In the genomic region with DNA sequence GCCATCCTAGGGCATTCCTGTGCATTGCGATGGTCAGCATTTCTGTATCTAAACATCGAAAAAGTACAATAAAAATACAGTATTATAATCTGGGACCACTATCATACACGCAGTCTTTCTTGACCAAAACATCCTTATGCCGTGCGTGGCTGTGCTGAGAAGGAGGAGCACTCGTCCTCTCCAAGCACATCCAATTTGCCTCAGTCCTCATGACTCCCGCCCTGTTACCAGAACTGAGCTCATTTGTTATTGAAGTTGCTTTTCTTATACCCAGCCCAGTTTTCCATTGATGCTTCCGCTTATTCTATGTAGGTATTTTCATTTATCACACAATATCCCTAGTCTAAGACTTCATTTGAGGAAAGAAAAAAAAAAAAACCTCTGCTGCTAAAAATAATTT, we compare ENCODE assay signal across 16 cellular contexts.
A peak's percentile ranks its signal among the peaks of the same experiment; 100 is the strongest.
DNase-seq lines count a peak whose midpoint lies in the region; ATAC-seq and TF ChIP-seq lines count a peak whose summit lies in the region.
"Had no signal": no experiment of that assay in that cellular context is flagged by ENCODE, and none has a peak within 500 bp of the region (broad histone marks: within the 10 kb centered on the region; RNA-seq: fewer than 3 reads in every experiment).

No MANE protein-coding gene starts in this region.

- no peak overlapping the region for H3K9ac ChIP-seq in parathyroid adenoma
- H3K9ac ChIP-seq: BLaER1 treated with 17β-estradiol and CSF1 and Interleukin-3, amounts not matched to agents 10 nM and 100 nM had no signal

- H3K36me3 ChIP-seq in right atrium auricular region, result no peaks in the 10 kb centered on the region
- no peaks in the 10 kb centered on the region for H3K36me3 ChIP-seq in heart left ventricle
- no peaks in the 10 kb centered on the region for H3K36me3 ChIP-seq in parathyroid adenoma (ENCODE audit: control insufficient read depth, insufficient read depth, low read length)
- H3K36me3 ChIP-seq: BLaER1 treated with 17β-estradiol and CSF1 and Interleukin-3, amounts not matched to agents 10 nM and 100 nM had no signal

- H3K4me3 ChIP-seq in right atrium auricular region (no peak overlapping the region), heart left ventricle (no peak overlapping the region), parathyroid adenoma (ENCODE audit: low read depth, low read length) (no peak overlapping the region)
- H3K4me3 ChIP-seq: BLaER1 treated with 17β-estradiol and CSF1 and Interleukin-3, amounts not matched to agents 10 nM and 100 nM had no signal

- TF ChIP-seq CTCF in right atrium auricular region (IDR thresholded peaks at IDR 0.05), result no peak
- TF ChIP-seq CTCF in heart left ventricle (IDR thresholded peaks at IDR 0.05), result no peak
- no peak for TF ChIP-seq CTCF in parathyroid adenoma (IDR thresholded peaks at IDR 0.05)

- H2AFZ ChIP-seq in parathyroid adenoma, result peak overlapping the region; percentile 76

- no peaks in the 10 kb centered on the region for H3K27me3 ChIP-seq in right atrium auricular region
- H3K27me3 ChIP-seq in heart left ventricle, result no peaks in the 10 kb centered on the region
- no peaks in the 10 kb centered on the region for H3K27me3 ChIP-seq in parathyroid adenoma (ENCODE audit: control insufficient read depth, insufficient read depth, low read length)
- H3K27me3 ChIP-seq: BLaER1 treated with 17β-estradiol and CSF1 and Interleukin-3, amounts not matched to agents 10 nM and 100 nM had no signal

- no peaks in the 10 kb centered on the region for H3K9me3 Mint-ChIP-seq in dendritic cell treated with granulocyte-macrophage colony-stimulating factor and Interleukin-4, amounts not matched to agents 40 ng/mL and 50 ng/mL, for 4 days
- H3K9me3 Mint-ChIP-seq in activated CD4-positive, alpha-beta T cell treated with anti-CD3 and anti-CD28 coated beads, Interleukin-2, amount 10 ng/mL, durations not matched to agents 24 days and 14 days, result no peaks in the 10 kb centered on the region
- H3K9me3 Mint-ChIP-seq: activated T-helper 2 cell treated with anti-CD3 and anti-CD28 coated beads, Interferon-gamma antibody, Interleukin-2, Interleukin-4, amounts not matched to agents 10 μg/mL and 5 μg/mL and 100 μg/mL, durations not matched to agents 14 hours and 24 hours and 36 hours; HFFc6 had no signal

- H3K4me1 ChIP-seq in right atrium auricular region (peaks cover 0 to 26% of the 10 kb centered on the region in 2 donors), heart left ventricle (peaks cover 0 to 49% (median 21%) of the 10 kb centered on the region in 12 donors), parathyroid adenoma (peaks cover 81% of the 10 kb centered on the region)

- no peaks in the 10 kb centered on the region for H3K36me3 Mint-ChIP-seq in dendritic cell treated with granulocyte-macrophage colony-stimulating factor and Interleukin-4, amounts not matched to agents 40 ng/mL and 50 ng/mL, for 4 days (ENCODE audit: low read depth)
- peaks cover 3% of the 10 kb centered on the region for H3K36me3 Mint-ChIP-seq in activated CD4-positive, alpha-beta T cell treated with anti-CD3 and anti-CD28 coated beads, Interleukin-2, amount 10 ng/mL, durations not matched to agents 24 days and 14 days (ENCODE audit: low read depth)

- peaks cover 18% of the 10 kb centered on the region for H3K4me1 Mint-ChIP-seq in dendritic cell treated with granulocyte-macrophage colony-stimulating factor and Interleukin-4, amounts not matched to agents 40 ng/mL and 50 ng/mL, for 4 days (ENCODE audit: low read depth)
- peaks cover 28% of the 10 kb centered on the region for H3K4me1 Mint-ChIP-seq in activated CD4-positive, alpha-beta T cell treated with anti-CD3 and anti-CD28 coated beads, Interleukin-2, amount 10 ng/mL, durations not matched to agents 24 days and 14 days

- intact Hi-C loops in heart left ventricle (cut with DNase I), result no loop called here
- intact Hi-C loops in dendritic cell treated with granulocyte-macrophage colony-stimulating factor and Interleukin-4, amounts not matched to agents 40 ng/mL and 50 ng/mL, for 4 days (cut with micrococcal nuclease), result no loop called here
- intact Hi-C loops in activated CD4-positive, alpha-beta T cell treated with anti-CD3 and anti-CD28 coated beads, Interleukin-2, amount 10 ng/mL, durations not matched to agents 24 days and 14 days (cut with micrococcal nuclease), result no loop called here

- peak overlapping the region; percentile 62 for H3K27ac Mint-ChIP-seq in dendritic cell treated with granulocyte-macrophage colony-stimulating factor and Interleukin-4, amounts not matched to agents 40 ng/mL and 50 ng/mL, for 4 days
- H3K27ac Mint-ChIP-seq in activated CD4-positive, alpha-beta T cell treated with anti-CD3 and anti-CD28 coated beads, Interleukin-2, amount 10 ng/mL, durations not matched to agents 24 days and 14 days, result no peak overlapping the region
- H3K27ac Mint-ChIP-seq: activated T-helper 2 cell treated with anti-CD3 and anti-CD28 coated beads, Interferon-gamma antibody, Interleukin-2, Interleukin-4, amounts not matched to agents 10 μg/mL and 5 μg/mL and 100 μg/mL, durations not matched to agents 14 hours and 24 hours and 36 hours; HFFc6 had no signal

- DNase-seq in right atrium auricular region (ENCODE audit: low spot score), result no peak
- DNase-seq in heart left ventricle, result no peak
- no peak for DNase-seq in stimulated activated naive CD4-positive, alpha-beta T cell treated with Interleukin-2 at 50 U/mL for 16 hours (lab: John Stamatoyannopoulos, UW)
- DNase-seq in ACHN, result no peak
- DNase-seq in DMS 273 treated with DMSO at 0.1 percent for 48 hours (lab: John Stamatoyannopoulos, UW), result no peak
- DNase-seq in activated CD4-positive, alpha-beta T cell treated with anti-CD3 and anti-CD28 coated beads, Interleukin-2, amount 10 ng/mL, durations not matched to agents 24 days and 14 days, result no peak
- DNase-seq: 8988T; activated CD4-positive, alpha-beta T cell treated with anti-CD3 and anti-CD28 coated beads for 4 hours; foreskin fibroblast; HFFc6; Kasumi-1; SW 1271 had no signal

- WGBS in heart left ventricle, 4 donors, result 92 to 97% (median 96%) methylated on average over 8 of the region's 8 CpGs

- H3K27me3 Mint-ChIP-seq in dendritic cell treated with granulocyte-macrophage colony-stimulating factor and Interleukin-4, amounts not matched to agents 40 ng/mL and 50 ng/mL, for 4 days, result no peaks in the 10 kb centered on the region
- H3K27me3 Mint-ChIP-seq in activated CD4-positive, alpha-beta T cell treated with anti-CD3 and anti-CD28 coated beads, Interleukin-2, amount 10 ng/mL, durations not matched to agents 24 days and 14 days, result no peaks in the 10 kb centered on the region

- in situ Hi-C loops in ACHN (cut with HindIII; ENCODE audit: low pct_ligation_motif_present, low pct_unique_long_range_greater_than_20kb, low sequenced_read_pairs), result no loop called here

- no peaks in the 10 kb centered on the region for H3K9me3 ChIP-seq in right atrium auricular region
- H3K9me3 ChIP-seq in heart left ventricle, result no peaks in the 10 kb centered on the region
- no peaks in the 10 kb centered on the region for H3K9me3 ChIP-seq in parathyroid adenoma (ENCODE audit: control insufficient read depth, low read length)

- H3K27ac ChIP-seq in right atrium auricular region (peak overlapping the region; percentile 20 to 81), heart left ventricle (peak overlapping the region in 2 of 12 donors; percentile 19 to 36), parathyroid adenoma (peak overlapping the region; percentile 92)

- TF ChIP-seq POLR2A in heart left ventricle (IDR thresholded peaks at IDR 0.05), result no peak

- H3K4me2 ChIP-seq in parathyroid adenoma (ENCODE audit: low read length), result peak overlapping the region; percentile 43

- H3K4me3 Mint-ChIP-seq in dendritic cell treated with granulocyte-macrophage colony-stimulating factor and Interleukin-4, amounts not matched to agents 40 ng/mL and 50 ng/mL, for 4 days, result no peak overlapping the region
- H3K4me3 Mint-ChIP-seq in activated CD4-positive, alpha-beta T cell treated with anti-CD3 and anti-CD28 coated beads, Interleukin-2, amount 10 ng/mL, durations not matched to agents 24 days and 14 days, result no peak overlapping the region
- H3K4me3 Mint-ChIP-seq: HFFc6 had no signal

- no peak for ATAC-seq in heart left ventricle

- H3K79me2 ChIP-seq in parathyroid adenoma, result no peaks in the 10 kb centered on the region
